In genomic region chr19:51366050-51366998, GRCh38 we compare ENCODE assay signal across 7 cellular contexts. TPM values are rescaled to one million over a fixed set of nuclear protein-coding genes. Genes with fewer than 3 reads are reported as not detected.
DNase-seq lines count a peak whose midpoint lies in the region; ATAC-seq, FAIRE-seq and TF ChIP-seq lines count a peak whose summit lies in the region.

TSS of gene ETFB (minus strand) at chr19:51366388. CDS start at chr19:51366326, 62 bp downstream.

- peak; percentile 49 for ATAC-seq in GM18520 (IDR thresholded peaks at IDR 0.05; ENCODE audit: unreplicated experiment)
- peak; percentile 39 for ATAC-seq in HG03097 (IDR thresholded peaks at IDR 0.05; ENCODE audit: low FRiP score, unreplicated experiment)
- ATAC-seq in HepG2: peak; percentile 58

- peak; percentile 93 for DNase-seq in NCI-H82 treated with DMSO at 0.1 percent for 48 hours (lab: John Stamatoyannopoulos, UW; ENCODE audit: unreplicated experiment)
- peak; percentile 97 for DNase-seq in activated CD4-positive, alpha-beta T cell treated with anti-CD3 and anti-CD28 coated beads, Interleukin-2, amount 50 U/mL, for 48 hours
- DNase-seq in dermis blood vessel endothelial cell: peak; percentile 98
- DNase-seq in HepG2 (ENCODE audit: low spot score): peak; percentile 98
- DNase-seq in stimulated activated CD4-positive, alpha-beta T cell treated with anti-CD3 and anti-CD28 coated beads, Interleukin-2, amount 100 ng/mL, for 4 hours (ENCODE audit: low read depth): peak; percentile 91

- POLR2A ChIA-PET in HepG2 (lab: Yijun Ruan, JAX): interaction anchor here (0.6 to 7.8 kb wide), 15 partner anchors 10 to 855 kb away, joined by 3 to 309 read pairs (median 28); partner anchors contain the start of genes C19orf84, LIM2 and VSIG10L

- no peaks in the 10 kb centered on the region for H4K20me1 ChIP-seq in HepG2 (ENCODE audit: insufficient read depth, low read length)

- WGBS in HepG2 (ENCODE audit: low lambda C conversion rate): under 1% methylated on average over 37 of the region's 64 CpGs

- peak within 1 kb of the TSS; percentile 100 for H3K9ac ChIP-seq in HepG2 (ENCODE audit: insufficient read depth, low read depth, low read length)

- peaks cover 40% of the 10 kb centered on the region for H3K79me2 ChIP-seq in HepG2 (ENCODE audit: insufficient read depth, low read length)

- peak; percentile 92 to 99 for TF ChIP-seq POLR2A in HepG2 (IDR thresholded peaks at IDR 0.05; ENCODE audit: insufficient read depth in 1 of 2, low read depth in 2 of 2, low read length in 2 of 2)

- H3K4me2 ChIP-seq in HepG2 (ENCODE audit: low read depth, low read length): peak within 1 kb of the TSS; percentile 100

- H3K27ac ChIP-seq in HepG2 (ENCODE audit: extremely low read length, insufficient read depth, low read length): peak within 1 kb of the TSS; percentile 100

- H2AFZ ChIP-seq in HepG2 (ENCODE audit: low read length): no peak within 1 kb of the TSS

- CTCF ChIA-PET in HepG2 (lab: Yijun Ruan, JAX; ENCODE audit: low intra/inter-chr PET ratio, low total read pairs): interaction anchor here (0.6 kb wide), 1 partner anchor 27 kb away, joined by 3 read pairs; no protein-coding TSS in a partner anchor

- in situ Hi-C loops in HepG2 (cut with HindIII; ENCODE audit: extremely low pct_ligation_motif_present, low pct_unique_long_range_greater_than_20kb): no loop called here

- peak; percentile 37; the same call in 1 of the 2 replicates for TF ChIP-seq RAD21 in HepG2 (CRISPR knock-in tag; IDR thresholded peaks at IDR 0.05)

- FAIRE-seq in HepG2 (lab: Jason Lieb, UNC): peak; percentile 89

- TF ChIP-seq CTCF in HepG2 (CRISPR knock-in tag; IDR thresholded peaks at IDR 0.05): no peak

- peaks cover 0 to 7% of the 10 kb centered on the region in 2 experiments; a peak in 2 of 5 replicates for H3K27me3 ChIP-seq in HepG2 (ENCODE audit: control insufficient read depth in 1 of 2, insufficient read depth in 2 of 2, low read length in 2 of 2)

- TF ChIP-seq EP300 in HepG2 (IDR thresholded peaks at IDR 0.05; ENCODE audit: low read depth in 2 of 2, low read length in 2 of 2): no peak; a peak in 1 of 4 replicates
- no peak for TF ChIP-seq EP300 in HepG2 (CRISPR knock-in tag; IDR thresholded peaks at IDR 0.05; ENCODE audit: borderline replicate concordance)

- intact Hi-C loops in HepG2 (cut with micrococcal nuclease; ENCODE audit: unreplicated experiment): no loop called here

- H3K36me3 ChIP-seq in HepG2 (replicated peaks in 1 of 2; ENCODE audit: control insufficient read depth in 1 of 2, insufficient read depth in 2 of 2, low read length in 2 of 2): no peaks in the 10 kb centered on the region

- TSS peak; percentile 87 for BruUV-seq in HepG2 (replicated peaks; lab: Mats Ljungman, UMichigan)

- peaks cover 52% of the 10 kb centered on the region for H3K4me1 ChIP-seq in HepG2 (ENCODE audit: insufficient read depth, low read length)

- H3K9me3 ChIP-seq in HepG2 (ENCODE audit: low read length): no peaks in the 10 kb centered on the region

- H3K4me3 ChIP-seq in HepG2 (replicated peaks in 1 of 3; ENCODE audit: insufficient read depth in 1 of 3, low read depth in 2 of 3, low read length in 3 of 3): peak within 1 kb of the TSS; percentile 80 to 94 (median 94)

TF ChIP-seq in HepG2, 621 proteins besides CTCF, POLR2A, EP300 and RAD21 (continues in another document):
- TF ChIP-seq ZNF383 (CRISPR knock-in tag; IDR thresholded peaks at IDR 0.05; ENCODE audit: borderline replicate concordance): no peak
- TF ChIP-seq BRCA1 (CRISPR knock-in tag; IDR thresholded peaks at IDR 0.05): no peak
- TF ChIP-seq POGZ (CRISPR knock-in tag; IDR thresholded peaks at IDR 0.05): no peak
- TF ChIP-seq ZNF354B (CRISPR knock-in tag; IDR thresholded peaks at IDR 0.05): no peak
- peak; percentile 72; the same call in 1 of the 2 replicates for TF ChIP-seq ZNF724P (CRISPR knock-in tag; IDR thresholded peaks at IDR 0.05; ENCODE audit: borderline replicate concordance)
- no peak for TF ChIP-seq GMEB2 (CRISPR knock-in tag; IDR thresholded peaks at IDR 0.05; ENCODE audit: low read depth)
- no peak for TF ChIP-seq JARID2 (CRISPR knock-in tag; IDR thresholded peaks at IDR 0.05; ENCODE audit: insufficient replicate concordance)
- peak; percentile 85 for TF ChIP-seq ZNF772 (CRISPR knock-in tag; IDR thresholded peaks at IDR 0.05)
- TF ChIP-seq MAZ (IDR thresholded peaks at IDR 0.05; ENCODE audit: borderline replicate concordance, low read depth, low read length): peak; percentile 28; the same call in 1 of the 2 replicates
- no peak; the same call in 1 of the 2 replicates for TF ChIP-seq MAZ (CRISPR knock-in tag; IDR thresholded peaks at IDR 0.05; ENCODE audit: low read depth)
- TF ChIP-seq ZKSCAN1 (IDR thresholded peaks at IDR 0.05; ENCODE audit: low read length): no peak
- TF ChIP-seq ZSCAN30 (CRISPR knock-in tag; IDR thresholded peaks at IDR 0.05): no peak
- TF ChIP-seq SIX1 (CRISPR knock-in tag; IDR thresholded peaks at IDR 0.05; ENCODE audit: borderline replicate concordance): no peak
- TF ChIP-seq GATA4 (IDR thresholded peaks at IDR 0.05; ENCODE audit: borderline replicate concordance, low read depth): no peak; the same call in 1 of the 2 replicates
- no peak for TF ChIP-seq CHD4 (IDR thresholded peaks at IDR 0.05; ENCODE audit: borderline replicate concordance, low read length)
- no peak for TF ChIP-seq ZNF567 (CRISPR knock-in tag; IDR thresholded peaks at IDR 0.05; ENCODE audit: borderline replicate concordance)
- no peak for TF ChIP-seq ARNT (IDR thresholded peaks at IDR 0.05)
- no peak for TF ChIP-seq FUBP1 (CRISPR knock-in tag; IDR thresholded peaks at IDR 0.05; ENCODE audit: borderline replicate concordance)
- no peak for TF ChIP-seq ZNF720 (CRISPR knock-in tag; IDR thresholded peaks at IDR 0.05)
- no peak for TF ChIP-seq NBN (conservative IDR thresholded peaks at IDR 0.05)
- TF ChIP-seq HDAC2 (CRISPR knock-in tag; IDR thresholded peaks at IDR 0.05): no peak
- TF ChIP-seq PHF8 (CRISPR knock-in tag; IDR thresholded peaks at IDR 0.05): no peak; the same call in 1 of the 2 replicates
- no peak for TF ChIP-seq ZNF530 (CRISPR knock-in tag; IDR thresholded peaks at IDR 0.05; ENCODE audit: low read depth)
- no peak for TF ChIP-seq PAF1 (CRISPR knock-in tag; IDR thresholded peaks at IDR 0.05)
- TF ChIP-seq ZNF496 (CRISPR knock-in tag; IDR thresholded peaks at IDR 0.05; ENCODE audit: insufficient replicate concordance): no peak
- no peak for TF ChIP-seq THYN1 (CRISPR knock-in tag; IDR thresholded peaks at IDR 0.05; ENCODE audit: borderline replicate concordance, low read depth)

RNA-seq across cellular contexts. Expression of gene ETFB, which starts in this region (rescaled TPM):
- 76.2 and 98.5 TPM in 2 replicates for total RNA-seq in dermis blood vessel endothelial cell
- 678 and 853 TPM in 2 replicates for total RNA-seq in HepG2 (2016; rRNA removed; fragmentation: Illumina TruSeq; extraction: Trizol)
- 187 and 190 TPM in 2 replicates for total RNA-seq in HepG2 (2016; cell fraction: cytosol; rRNA removed; fragmentation: Illumina TruSeq; extraction: Trizol; ENCODE audit: low read depth)
- total RNA-seq in HepG2 (2016; cell fraction: insoluble cytoplasmic fraction; rRNA removed; fragmentation: Illumina TruSeq; extraction: Trizol): 701 and 868 TPM in 2 replicates
- 206 and 231 TPM in 2 replicates for total RNA-seq in HepG2 (2016; cell fraction: membrane; rRNA removed; fragmentation: Illumina TruSeq; extraction: Trizol)
- total RNA-seq in HepG2 (2016; cell fraction: nucleus; rRNA removed; fragmentation: Illumina TruSeq; extraction: Trizol): 228 and 251 TPM in 2 replicates
- polyA plus RNA-seq in HepG2 (2011; rRNA removed): 1,171 and 1,314 TPM in 2 replicates
- 1,380 and 2,015 TPM in 2 replicates for polyA plus RNA-seq in HepG2 (2011; cell fraction: cytosol; rRNA removed)
- polyA plus RNA-seq in HepG2 (2011; cell fraction: nucleus; rRNA removed): 550 and 597 TPM in 2 replicates
- polyA plus RNA-seq in HepG2 (2012): 654 and 683 TPM in 2 replicates
- polyA plus RNA-seq in HepG2 (2016; cell fraction: cytosol; fragmentation: Illumina TruSeq; extraction: Trizol; ENCODE audit: low read depth): 206 and 220 TPM in 2 replicates
- polyA plus RNA-seq in HepG2 (2016; cell fraction: insoluble cytoplasmic fraction; fragmentation: Illumina TruSeq; extraction: Trizol; ENCODE audit: low read depth): 802 and 838 TPM in 2 replicates
- polyA plus RNA-seq in HepG2 (2016; cell fraction: membrane; fragmentation: Illumina TruSeq; extraction: Trizol; ENCODE audit: low read depth): 172 and 183 TPM in 2 replicates
- polyA plus RNA-seq in HepG2 (2016; cell fraction: nucleus; fragmentation: Illumina TruSeq; extraction: Trizol; ENCODE audit: insufficient read depth, low read depth): 373 and 382 TPM in 2 replicates
- 108 and 610 TPM in 2 replicates for polyA minus RNA-seq in HepG2 (2011; rRNA and poly(A)+ RNA removed; ENCODE audit: low replicate concordance)
- 250 and 276 TPM in 2 replicates for polyA minus RNA-seq in HepG2 (2011; cell fraction: cytosol; rRNA and poly(A)+ RNA removed)
- polyA minus RNA-seq in HepG2 (2011; cell fraction: nucleus; rRNA and poly(A)+ RNA removed): 141 and 147 TPM in 2 replicates

Comparison
In these comparisons a context has a peak if more than half of its experiments do, and no peak if none do; other contexts are left out.
1. Peak in every context shown above with its lines: DNase-seq, ATAC-seq, H3K4me3 ChIP-seq and H3K27ac ChIP-seq.